30 cellular contexts compared by ENCODE assay signal in the genomic region with DNA sequence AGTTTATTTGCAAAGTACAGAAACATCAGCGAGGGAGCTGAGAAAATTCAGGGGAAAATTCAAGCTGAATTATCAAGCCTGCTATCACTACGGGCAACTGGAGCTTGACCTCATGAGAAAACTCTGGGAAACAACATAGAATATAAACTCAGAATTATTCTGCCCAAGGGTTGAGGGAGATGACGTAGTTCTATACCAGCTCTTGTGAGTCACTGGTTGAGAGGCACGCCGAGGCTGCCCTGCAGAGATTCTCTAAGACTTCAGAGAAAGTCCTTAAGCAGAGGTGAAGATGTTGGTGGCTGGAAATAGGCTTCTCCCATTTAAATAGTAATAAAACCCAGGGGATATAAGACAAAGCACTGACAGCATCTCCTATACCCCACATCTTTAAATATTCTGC. TPM values are rescaled to one million over a fixed set of nuclear protein-coding genes. Genes with fewer than 3 reads are reported as not detected.
DNase-seq lines count a peak whose midpoint lies in the region; ATAC-seq, FAIRE-seq and TF ChIP-seq lines count a peak whose summit lies in the region.
"Had no signal": no experiment of that assay in that cellular context is flagged by ENCODE, and none has a peak within 500 bp of the region (broad histone marks: within the 10 kb centered on the region; RNA-seq: fewer than 3 reads in every experiment).

No MANE protein-coding gene starts in this region.

- H3K27ac ChIP-seq in keratinocyte (ENCODE audit: control insufficient read depth, insufficient read depth, low read length) (no peak overlapping the region), transverse colon (peak overlapping the region in 3 of 4 donors; percentile 9 to 27 (median 16))
- H3K27ac ChIP-seq: C4-2B, epithelial cell of prostate, neutrophil, SK-N-MC, tibial artery had no signal

- TF ChIP-seq EP300 in transverse colon (IDR thresholded peaks at IDR 0.05; ENCODE audit: low read depth): no peak

- peak; percentile 49 for ATAC-seq in HG02885 (IDR thresholded peaks at IDR 0.05; ENCODE audit: poor library complexity, unreplicated experiment)
- ATAC-seq in GM19463 (IDR thresholded peaks at IDR 0.05; ENCODE audit: unreplicated experiment): no peak
- ATAC-seq: activated naive CD8-positive, alpha-beta T cell treated with anti-CD3 and anti-CD28 coated beads, Interleukin-2, amount 50 U/mL, for 24 hours; naive thymus-derived CD4-positive, alpha-beta T cell had no signal

- H3K9ac ChIP-seq in keratinocyte (ENCODE audit: control insufficient read depth, extremely low read depth, insufficient read depth, low read length): no peak overlapping the region

- FAIRE-seq in keratinocyte (lab: Jason Lieb, UNC): peak; percentile 57

- dilution Hi-C loops in keratinocyte (cut with MboI; ENCODE audit: extremely low pct_ligation_motif_present, low sequenced_read_pairs): no loop called here

- H3K27me3 ChIP-seq in keratinocyte (ENCODE audit: control insufficient read depth, extremely low read depth, insufficient read depth, low read length): no peaks in the 10 kb centered on the region
- no peaks in the 10 kb centered on the region for H3K27me3 ChIP-seq in transverse colon
- H3K27me3 ChIP-seq: neutrophil, sigmoid colon, tibial artery had no signal

- intact Hi-C loops in transverse colon (cut with DNase I; ENCODE audit: low total_unique reads): no loop called here

- peaks cover 2% of the 10 kb centered on the region for H3K79me2 ChIP-seq in keratinocyte (ENCODE audit: control insufficient read depth, insufficient read depth, low read length)

- in situ Hi-C loops in astrocyte of the spinal cord (cut with HindIII; ENCODE audit: low sequenced_read_pairs) (no loop called here), transverse colon (cut with MboI; ENCODE audit: low pct_ligation_motif_present in 1 of 4, low pct_unique_long_range_greater_than_20kb in 1 of 4, low sequenced_read_pairs in 3 of 4) (no loop called here), ACHN (cut with HindIII; ENCODE audit: low pct_ligation_motif_present, low pct_unique_long_range_greater_than_20kb, low sequenced_read_pairs) (no loop called here)

- TF ChIP-seq CTCF in astrocyte of the spinal cord (IDR thresholded peaks at IDR 0.05; ENCODE audit: low read depth, low read length) (no peak), keratinocyte (optimal IDR thresholded peaks at IDR 0.05 in 1 of 3, IDR thresholded peaks at IDR 0.05 in 1 of 3, conservative IDR thresholded peaks at IDR 0.05 in 1 of 3; ENCODE audit: extremely low read depth in 1 of 3, insufficient read depth in 2 of 3, low read length in 3 of 3) (no peak), transverse colon (IDR thresholded peaks at IDR 0.05) (no peak)

- H3K4me3 ChIP-seq in astrocyte of the spinal cord (ENCODE audit: low read depth, low read length) (no peak overlapping the region), keratinocyte (ENCODE audit: control insufficient read depth in 2 of 3, extremely low read depth in 1 of 3, insufficient read depth in 2 of 3, low read depth in 1 of 3, low read length in 3 of 3) (no peak overlapping the region), transverse colon (no peak overlapping the region)
- H3K4me3 ChIP-seq: SK-N-MC, tibial artery had no signal

- TF ChIP-seq POLR2A in transverse colon (IDR thresholded peaks at IDR 0.05): no peak

- no peak overlapping the region for H3K4me2 ChIP-seq in keratinocyte (ENCODE audit: control insufficient read depth, extremely low read depth, insufficient read depth, low read depth, low read length)

- H3K4me1 ChIP-seq in keratinocyte (ENCODE audit: control insufficient read depth, extremely low read depth, insufficient read depth, low read length): no peaks in the 10 kb centered on the region
- no peaks in the 10 kb centered on the region for H3K4me1 ChIP-seq in transverse colon
- H3K4me1 ChIP-seq: Caco-2 had no signal

- H4K20me1 ChIP-seq in keratinocyte (ENCODE audit: control insufficient read depth, extremely low read depth, insufficient read depth, low read length): no peaks in the 10 kb centered on the region

- H3K9me1 ChIP-seq in keratinocyte (ENCODE audit: control insufficient read depth, extremely low read depth, insufficient read depth, low read length): no peaks in the 10 kb centered on the region

- H2AFZ ChIP-seq in keratinocyte (ENCODE audit: control insufficient read depth, low read length): no peak overlapping the region

- H3K36me3 ChIP-seq in keratinocyte (ENCODE audit: control insufficient read depth in 2 of 2, extremely low read depth in 1 of 2, insufficient read depth in 2 of 2, low read length in 2 of 2) (peaks cover 3% of the 10 kb centered on the region in 2 experiments), transverse colon (no peaks in the 10 kb centered on the region)
- H3K36me3 ChIP-seq: neutrophil had no signal

- H3K9me3 ChIP-seq in keratinocyte (ENCODE audit: control insufficient read depth, low read depth, low read length): no peaks in the 10 kb centered on the region
- H3K9me3 ChIP-seq in transverse colon: no peaks in the 10 kb centered on the region
- H3K9me3 ChIP-seq: Caco-2, neutrophil, sigmoid colon, tibial artery had no signal

- WGBS in transverse colon (ENCODE audit: low coverage in 1 of 2), 2 donors: 80 to 82% methylated on average over 5 of the region's 5 CpGs

- DNase-seq in astrocyte of the spinal cord (ENCODE audit: low read depth, low spot score): peak; percentile 6
- DNase-seq in keratinocyte (ENCODE audit: low read depth, low spot score): no peak
- DNase-seq in transverse colon: no peak
- no peak for DNase-seq in ACHN
- no peak for DNase-seq in NCI-H526 treated with DMSO at 0.1 percent for 48 hours (lab: John Stamatoyannopoulos, UW)
- DNase-seq: activated CD4-positive, alpha-beta memory T cell treated with anti-CD3 and anti-CD28 coated beads, Interleukin-2, amount 10 ng/mL, durations not matched to agents 7 days and 5 days; activated CD4-positive, CD25-positive, alpha-beta regulatory T cell treated with anti-CD3 and anti-CD28 coated beads, Interleukin-2, amount 50 U/mL, for 72 hours; activated CD8-positive, alpha-beta memory T cell treated with anti-CD3 and anti-CD28 coated beads, Interleukin-2, amount 50 U/mL, for 4 hours; activated naive CD4-positive, alpha-beta T cell; activated naive CD8-positive, alpha-beta T cell treated with anti-CD3 and anti-CD28 coated beads, Interleukin-2, amount 50 U/mL, for 24 hours; Caco-2; DMS53; head of caudate nucleus; islet precursor cell; KBM-7; midbrain; naive thymus-derived CD4-positive, alpha-beta T cell; NCI-H1092 treated with DMSO at 0.1 percent for 48 hours; NCI-H187; NCI-H2171; sigmoid colon; stimulated activated CD4-positive, alpha-beta T cell treated with anti-CD3 and anti-CD28 coated beads, Interleukin-4, amount 100 ng/mL, for 1 hour; tibial artery had no signal

RNA-seq across cellular contexts. Expression of gene SYDE2, which starts 12.3 kb away (rescaled TPM):
- polyA plus RNA-seq in keratinocyte: 1.4 to 1.8 TPM (median 1.7 TPM) in 3 replicates
- polyA plus RNA-seq in keratinocyte (2011; ENCODE audit: low read depth): 0.41 TPM
- polyA plus RNA-seq in keratinocyte (2011; cell fraction: cytosol; rRNA removed): 0.69 and 1.4 TPM in 2 replicates
- 1.9 and 2.6 TPM in 2 replicates for polyA plus RNA-seq in keratinocyte (2011; cell fraction: nucleus; rRNA removed)
- polyA plus RNA-seq in keratinocyte (2012; ENCODE audit: low replicate concordance): 1.4 TPM in 2 replicates
- polyA minus RNA-seq in keratinocyte: 1.2 to 5.3 TPM (median 4.1 TPM) in 3 replicates
- 2.1 TPM for polyA minus RNA-seq in keratinocyte (2011; cell fraction: cytosol; rRNA and poly(A)+ RNA removed)
- polyA minus RNA-seq in keratinocyte (2011; cell fraction: nucleus; rRNA and poly(A)+ RNA removed): 3.6 and 5.7 TPM in 2 replicates
- total RNA-seq in transverse colon: 10 to 100 TPM; 10.1 to 28.8 (median 15.4) TPM
- total RNA-seq: OCI-LY7 had no signal
